Comparison of ENCODE assay signal across 34 cellular contexts in genomic region chr5:171139227-171139626, GRCh38.
"Had no signal": no experiment of that assay in that cellular context is flagged by ENCODE, and none has a peak within 500 bp of the region (broad histone marks: within the 10 kb centered on the region; RNA-seq: fewer than 3 reads in every experiment).

No MANE protein-coding gene starts in this region.

- H3K4me2 ChIP-seq: KMS-11 had no signal

- H3K27ac ChIP-seq: KMS-11 had no signal

- H3K9ac ChIP-seq: KMS-11 had no signal

- H3K27me3 ChIP-seq: MG63 had no signal

- H3K36me3 ChIP-seq: MG63 had no signal

- H3K9me3 ChIP-seq: MG63 had no signal

- H3K4me3 ChIP-seq: MG63 had no signal

- DNase-seq: Karpas-422, Kasumi-1, KG1, MG63, MM.1S, MV-4-11, NCI-H1048, NCI-H1092, NCI-H1092 treated with DMSO at 0.1 percent for 48 hours, NCI-H1105, NCI-H1105 treated with DMSO at 0.1 percent for 48 hours, NCI-H1417, NCI-H1417 treated with DMSO at 0.1 percent for 48 hours, NCI-H1436, NCI-H1436 treated with DMSO at 0.1 percent for 48 hours, NCI-H146, NCI-H1694, NCI-H1694 treated with DMSO at 0.1 percent for 48 hours, NCI-H187, NCI-H187 treated with DMSO at 0.1 percent for 48 hours, NCI-H1930, NCI-H2029, NCI-H2029 treated with DMSO at 0.1 percent for 48 hours, NCI-H2081, NCI-H2081 treated with DMSO at 0.1 percent for 48 hours, NCI-H2107, NCI-H2171, NCI-H2171 treated with DMSO at 0.1 percent for 48 hours, NCI-H2227 treated with DMSO at 0.1 percent for 48 hours, NCI-H226, NCI-H345, NCI-H446, NCI-H446 treated with DMSO at 0.1 percent for 48 hours had no signal
